In genomic region chr3:121737644-121738043, GRCh38 we compare ENCODE assay signal across 10 cellular contexts.
"Had no signal": no experiment of that assay in that cellular context is flagged by ENCODE, and none has a peak within 500 bp of the region (broad histone marks: within the 10 kb centered on the region; RNA-seq: fewer than 3 reads in every experiment).

No MANE protein-coding gene starts in this region.

- H3K4me3 Mint-ChIP-seq: HFFc6 had no signal

- H3K27ac ChIP-seq: GM23248, HL-60 had no signal

- H3K4me3 ChIP-seq: GM23248, HAP-1 had no signal

- H3K9ac ChIP-seq: GM23248 had no signal

- H3K36me3 ChIP-seq: HAP-1 had no signal

- FAIRE-seq: HepG2 had no signal

- DNase-seq: GM23248, GOT3, H7, HFFc6, KBM-7 had no signal

- H3K27me3 Mint-ChIP-seq: IgD-negative memory B cell had no signal

- ATAC-seq: HCT116, HepG2 had no signal

- H3K9me3 ChIP-seq: HAP-1 had no signal

- H3K27ac Mint-ChIP-seq: HFFc6, IgD-negative memory B cell had no signal

- H2AFZ ChIP-seq: GM23248 had no signal
